In the genomic region with DNA sequence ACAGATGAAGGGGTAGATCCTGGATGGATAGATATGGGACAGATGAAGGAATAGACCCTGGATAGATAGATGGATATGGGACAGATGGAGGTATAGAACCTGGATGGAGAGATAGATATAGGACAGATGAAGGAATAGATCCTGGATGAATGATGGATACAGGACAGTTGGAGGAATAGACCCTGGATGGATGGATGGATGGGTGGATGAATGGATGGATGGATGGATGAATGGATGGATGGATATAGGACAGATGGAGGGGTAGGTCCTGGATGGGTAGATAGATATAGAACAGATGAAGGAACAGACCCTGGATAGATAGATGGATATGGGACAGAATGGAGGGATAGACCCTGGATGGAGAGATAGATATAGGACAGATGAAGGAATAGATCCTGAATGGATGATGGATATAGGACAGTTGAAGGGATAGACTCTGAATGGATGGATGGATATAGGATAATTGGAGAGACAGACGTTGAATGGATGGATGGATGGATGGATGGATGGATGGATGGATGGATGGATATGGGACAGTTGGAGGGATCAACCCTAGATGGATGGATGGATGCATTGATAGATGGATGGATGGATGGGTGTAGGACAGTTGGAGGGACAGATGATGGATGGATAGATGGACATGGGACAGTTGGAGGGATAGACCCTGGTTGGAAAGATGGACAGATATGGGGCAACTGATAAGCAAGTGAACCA, we compare ENCODE assay signal across 7 cellular contexts.
"Had no signal": no experiment of that assay in that cellular context is flagged by ENCODE, and none has a peak within 500 bp of the region (broad histone marks: within the 10 kb centered on the region; RNA-seq: fewer than 3 reads in every experiment).

No MANE protein-coding gene starts in this region.

- FAIRE-seq: G401.6, GM12878, GM12891, GM12892, GM18507, GM19239 had no signal

- H3K4me3 ChIP-seq: GM12878 had no signal

- DNase-seq: GDM1 had no signal

- ATAC-seq: GM12878 had no signal
